21 cellular contexts compared by ENCODE assay signal in genomic region chr11:22079133-22079847, GRCh38.
A peak's percentile ranks its signal among the peaks of the same experiment; 100 is the strongest.
DNase-seq lines count a peak whose midpoint lies in the region; ATAC-seq and TF ChIP-seq lines count a peak whose summit lies in the region.
"Had no signal": no experiment of that assay in that cellular context is flagged by ENCODE, and none has a peak within 500 bp of the region (broad histone marks: within the 10 kb centered on the region; RNA-seq: fewer than 3 reads in every experiment).

No MANE protein-coding gene starts in this region.

- TF ChIP-seq CTCF in nephron (IDR thresholded peaks at IDR 0.05; ENCODE audit: unreplicated experiment in 3 of 3) = no peak

- peaks cover 51% of the 10 kb centered on the region for H3K4me1 Mint-ChIP-seq in nephron
- H3K4me1 Mint-ChIP-seq in activated naive CD4-positive, alpha-beta T cell treated with anti-CD3 and anti-CD28 coated beads, Interleukin-2, amount 10 ng/mL, durations not matched to agents 7 days and 5 days = no peaks in the 10 kb centered on the region
- H3K4me1 Mint-ChIP-seq: activated CD4-positive, alpha-beta T cell treated with anti-CD3 and anti-CD28 coated beads, Interleukin-2, amount 10 ng/mL, durations not matched to agents 24 days and 14 days; CD4-positive, alpha-beta memory T cell; naive thymus-derived CD8-positive, alpha-beta T cell had no signal

- CTCF ChIA-PET in activated naive CD4-positive, alpha-beta T cell treated with anti-CD3 and anti-CD28 coated beads, Interleukin-2, amount 10 ng/mL, durations not matched to agents 7 days and 5 days (lab: Charles Lee) = no interaction called here

- H3K9me3 Mint-ChIP-seq in nephron = peaks cover 6% of the 10 kb centered on the region
- H3K9me3 Mint-ChIP-seq in activated naive CD4-positive, alpha-beta T cell treated with anti-CD3 and anti-CD28 coated beads, Interleukin-2, amount 10 ng/mL, durations not matched to agents 7 days and 5 days = no peaks in the 10 kb centered on the region
- H3K9me3 Mint-ChIP-seq: activated CD4-positive, alpha-beta T cell treated with anti-CD3 and anti-CD28 coated beads, Interleukin-2, amount 10 ng/mL, durations not matched to agents 24 days and 14 days had no signal

- no peak for ATAC-seq in HG03571 (IDR thresholded peaks at IDR 0.05; ENCODE audit: unreplicated experiment)
- ATAC-seq in GM21529 (IDR thresholded peaks at IDR 0.05; ENCODE audit: unreplicated experiment) = no peak
- ATAC-seq: naive thymus-derived CD8-positive, alpha-beta T cell; stimulated activated naive CD8-positive, alpha-beta T cell treated with anti-CD3 and anti-CD28 coated beads, Interleukin-15, Interleukin-2, amounts not matched to agents 100 U/mL and 50 U/mL, for 24 hours had no signal

- H3K36me3 Mint-ChIP-seq in nephron (ENCODE audit: low read depth) = no peaks in the 10 kb centered on the region
- H3K36me3 Mint-ChIP-seq in activated naive CD4-positive, alpha-beta T cell treated with anti-CD3 and anti-CD28 coated beads, Interleukin-2, amount 10 ng/mL, durations not matched to agents 7 days and 5 days = no peaks in the 10 kb centered on the region
- H3K36me3 Mint-ChIP-seq: CD4-positive, alpha-beta memory T cell; naive thymus-derived CD8-positive, alpha-beta T cell had no signal

- peak overlapping the region; percentile 69 to 88 (median 74) for H3K27ac Mint-ChIP-seq in nephron
- H3K27ac Mint-ChIP-seq in activated naive CD4-positive, alpha-beta T cell treated with anti-CD3 and anti-CD28 coated beads, Interleukin-2, amount 10 ng/mL, durations not matched to agents 7 days and 5 days = no peak overlapping the region
- H3K27ac Mint-ChIP-seq: activated CD4-positive, alpha-beta T cell treated with anti-CD3 and anti-CD28 coated beads, Interleukin-2, amount 10 ng/mL, durations not matched to agents 24 days and 14 days; CD4-positive, alpha-beta memory T cell; naive thymus-derived CD8-positive, alpha-beta T cell had no signal

- peak overlapping the region in 2 of 3 experiments; percentile 46 to 73 for H3K4me3 Mint-ChIP-seq in nephron
- H3K4me3 Mint-ChIP-seq in activated naive CD4-positive, alpha-beta T cell treated with anti-CD3 and anti-CD28 coated beads, Interleukin-2, amount 10 ng/mL, durations not matched to agents 7 days and 5 days = no peak overlapping the region
- H3K4me3 Mint-ChIP-seq: activated CD4-positive, alpha-beta T cell treated with anti-CD3 and anti-CD28 coated beads, Interleukin-2, amount 10 ng/mL, durations not matched to agents 24 days and 14 days; CD4-positive, alpha-beta memory T cell; naive thymus-derived CD8-positive, alpha-beta T cell had no signal

- DNase-seq in DMS 273 treated with DMSO at 0.1 percent for 48 hours (lab: John Stamatoyannopoulos, UW) (peak; percentile 65), NCI-H1092 treated with DMSO at 0.1 percent for 48 hours (lab: John Stamatoyannopoulos, UW) (peak; percentile 41), cerebellar cortex (ENCODE audit: low spot score) (peak; percentile 93)
- DNase-seq in activated naive CD4-positive, alpha-beta T cell treated with anti-CD3 and anti-CD28 coated beads, Interleukin-2, amount 10 ng/mL, durations not matched to agents 7 days and 5 days = no peak
- DNase-seq: activated CD4-positive, alpha-beta T cell treated with anti-CD3 and anti-CD28 coated beads, Interleukin-2, amount 10 ng/mL, durations not matched to agents 24 days and 14 days; activated effector memory CD4-positive, alpha-beta T cell treated with Interleukin-2 at 50 U/mL for 16 hours; CD4-positive, alpha-beta memory T cell; DMS53; foreskin melanocyte; GOT3; mesenchymal stem cell; naive thymus-derived CD8-positive, alpha-beta T cell; NCI-H2081; NCI-H510A; SHP77; stimulated activated CD4-positive, alpha-beta T cell treated with anti-CD3 and anti-CD28 coated beads, Interleukin-4, amount 100 ng/mL, for 1 hour; stimulated activated naive CD8-positive, alpha-beta T cell treated with anti-CD3 and anti-CD28 coated beads, Interleukin-15, Interleukin-2, amounts not matched to agents 100 U/mL and 50 U/mL, for 24 hours; tibial artery had no signal

- no peaks in the 10 kb centered on the region for H3K27me3 Mint-ChIP-seq in nephron (ENCODE audit: low read depth)
- H3K27me3 Mint-ChIP-seq in activated naive CD4-positive, alpha-beta T cell treated with anti-CD3 and anti-CD28 coated beads, Interleukin-2, amount 10 ng/mL, durations not matched to agents 7 days and 5 days = no peaks in the 10 kb centered on the region
- H3K27me3 Mint-ChIP-seq: activated CD4-positive, alpha-beta T cell treated with anti-CD3 and anti-CD28 coated beads, Interleukin-2, amount 10 ng/mL, durations not matched to agents 24 days and 14 days; CD4-positive, alpha-beta memory T cell had no signal
